Comparison of ENCODE assay signal across 8 cellular contexts in genomic region chr20:31698803-31699718, GRCh38. TPM values are rescaled to one million over a fixed set of nuclear protein-coding genes. Genes with fewer than 3 reads are reported as not detected.
DNase-seq lines count a peak whose midpoint lies in the region; ATAC-seq and TF ChIP-seq lines count a peak whose summit lies in the region.

No MANE protein-coding gene starts in this region.

- no peaks in the 10 kb centered on the region for H3K27me3 Mint-ChIP-seq in dendritic cell treated with granulocyte-macrophage colony-stimulating factor and Interleukin-4, amounts not matched to agents 40 ng/mL and 50 ng/mL, for 4 days

- TF ChIP-seq CTCF in tibial nerve (IDR thresholded peaks at IDR 0.05) = peak in 1 of 5 experiments; percentile 14

- H3K4me3 Mint-ChIP-seq in dendritic cell treated with granulocyte-macrophage colony-stimulating factor and Interleukin-4, amounts not matched to agents 40 ng/mL and 50 ng/mL, for 4 days = peak overlapping the region; percentile 39

- intact Hi-C loops in dendritic cell treated with granulocyte-macrophage colony-stimulating factor and Interleukin-4, amounts not matched to agents 40 ng/mL and 50 ng/mL, for 4 days (cut with micrococcal nuclease) = loop anchor here (1.0 kb wide), 2 partner anchors 23 to 24 kb away; partner anchors contain the start of gene BCL2L1

- H3K4me1 Mint-ChIP-seq in dendritic cell treated with granulocyte-macrophage colony-stimulating factor and Interleukin-4, amounts not matched to agents 40 ng/mL and 50 ng/mL, for 4 days (ENCODE audit: low read depth) = peaks cover 72% of the 10 kb centered on the region

- no peak overlapping the region for H3K4me3 ChIP-seq in tibial nerve

- TF ChIP-seq EP300 in tibial nerve (IDR thresholded peaks at IDR 0.05) = peak; percentile 80 to 93

- peak overlapping the region; percentile 28 to 94 (median 80) for H3K27ac ChIP-seq in tibial nerve

- ATAC-seq in GM19397 (IDR thresholded peaks at IDR 0.05; ENCODE audit: unreplicated experiment) = peak; percentile 91
- peak; percentile 85 for ATAC-seq in HG03439 (IDR thresholded peaks at IDR 0.05; ENCODE audit: unreplicated experiment)

- no peaks in the 10 kb centered on the region for H3K27me3 ChIP-seq in tibial nerve

- H3K4me1 ChIP-seq in tibial nerve = peaks cover 0 to 81% (median 55%) of the 10 kb centered on the region in 4 donors

- 25 to 29% methylated on average over 6 of the region's 6 CpGs for WGBS in tibial nerve, 2 donors

- H3K36me3 Mint-ChIP-seq in dendritic cell treated with granulocyte-macrophage colony-stimulating factor and Interleukin-4, amounts not matched to agents 40 ng/mL and 50 ng/mL, for 4 days (ENCODE audit: low read depth) = peaks cover 61% of the 10 kb centered on the region

- H3K9me3 ChIP-seq in tibial nerve = no peaks in the 10 kb centered on the region

- DNase-seq in DMS53 treated with DMSO at 0.1 percent for 48 hours (lab: John Stamatoyannopoulos, UW; ENCODE audit: unreplicated experiment) (peak; percentile 94), RKO (ENCODE audit: low spot score) (peak; percentile 99), medulla oblongata (ENCODE audit: extremely low spot score) (peak; percentile 93), tibial nerve (ENCODE audit: low spot score in 2 of 2) (peak in 1 of 2 donors; percentile 83)
- DNase-seq in activated effector memory CD4-positive, alpha-beta T cell treated with Interleukin-2 at 50 U/mL for 16 hours = no peak

- H3K36me3 ChIP-seq in tibial nerve = peaks cover 0 to 11% (median 0%) of the 10 kb centered on the region in 3 donors

- H3K9me3 Mint-ChIP-seq in dendritic cell treated with granulocyte-macrophage colony-stimulating factor and Interleukin-4, amounts not matched to agents 40 ng/mL and 50 ng/mL, for 4 days = no peaks in the 10 kb centered on the region

- TF ChIP-seq POLR2A in tibial nerve (IDR thresholded peaks at IDR 0.05) = peak in 1 of 2 donors; percentile 14

- H3K27ac Mint-ChIP-seq in dendritic cell treated with granulocyte-macrophage colony-stimulating factor and Interleukin-4, amounts not matched to agents 40 ng/mL and 50 ng/mL, for 4 days = peak overlapping the region; percentile 83

RNA-seq across cellular contexts. Expression of gene BCL2L1, which starts 23.6 kb away (rescaled TPM):
- 100 to 1,000 TPM; 105 to 138 (median 119) TPM for total RNA-seq in tibial nerve

RNA-seq across cellular contexts. Expression of gene TPX2, which starts 40.0 kb away (rescaled TPM):
- 1 to 10 TPM in 1 of 4 donors, under 1 TPM in 3; 0.21 to 2.7 (median 0.40) TPM for total RNA-seq in tibial nerve
